Comparison of ENCODE assay signal across 8 cellular contexts in genomic region chr17:74780443-74781238, GRCh38. TPM values are rescaled to one million over a fixed set of nuclear protein-coding genes. Genes with fewer than 3 reads are reported as not detected.
DNase-seq lines count a peak whose midpoint lies in the region; FAIRE-seq and TF ChIP-seq lines count a peak whose summit lies in the region.

No MANE protein-coding gene starts in this region.

- no peak for FAIRE-seq in frontal cortex (lab: Jason Lieb, UNC)

- H3K4me1 Mint-ChIP-seq in endodermal cell: peaks cover 13% of the 10 kb centered on the region

- no peaks in the 10 kb centered on the region for H3K9me3 ChIP-seq in endodermal cell (ENCODE audit: control insufficient read depth, low read length)

- H3K9me3 Mint-ChIP-seq in endodermal cell: no peaks in the 10 kb centered on the region

- DNase-seq in AG04449 (ENCODE audit: low read depth, low spot score) (no peak), OCI-M1 (lab: John Stamatoyannopoulos, UW) (peak; percentile 70), endodermal cell (peak; percentile 85), retinal pigment epithelial cell (ENCODE audit: low read depth) (no peak), dedifferentiated amniotic fluid mesenchymal stem cell (ENCODE audit: extremely low spot score) (no peak), frontal cortex (ENCODE audit: low spot score in 2 of 2) (no peak), NCI-H69 (lab: John Stamatoyannopoulos, UW) (no peak)

- no peak overlapping the region for H3K4me3 Mint-ChIP-seq in endodermal cell

- no peaks in the 10 kb centered on the region for H3K27me3 Mint-ChIP-seq in endodermal cell (ENCODE audit: insufficient read depth)

- CTCF ChIA-PET in AG04449 (lab: Yijun Ruan, JAX): interaction anchor here (1.3 to 11.5 kb wide), 4 partner anchors 10 to 83 kb away, joined by 6 to 159 read pairs (median 52); no protein-coding TSS in a partner anchor

- H3K36me3 Mint-ChIP-seq in endodermal cell (ENCODE audit: low read depth): peaks cover 27% of the 10 kb centered on the region

- H3K27ac Mint-ChIP-seq in endodermal cell: no peak overlapping the region

- POLR2A ChIA-PET in AG04449 (lab: Yijun Ruan, JAX): no interaction called here

- WGBS in endodermal cell (ENCODE audit: insufficient coverage in 1 of 2, insufficient read length in 1 of 2), 2 experiments: 77 to 88% methylated on average over 4 to 7 of the region's 7 CpGs

- H3K4me1 ChIP-seq in endodermal cell (ENCODE audit: control insufficient read depth, insufficient read depth, low read length): peaks cover 5% of the 10 kb centered on the region

- no peak overlapping the region for H3K4me3 ChIP-seq in AG04449 (ENCODE audit: low read depth, low read length)
- no peak overlapping the region for H3K4me3 ChIP-seq in GM12875 (ENCODE audit: low read depth, low read length)
- no peak overlapping the region for H3K4me3 ChIP-seq in endodermal cell (ENCODE audit: low read length)
- no peak overlapping the region for H3K4me3 ChIP-seq in retinal pigment epithelial cell (ENCODE audit: low read length)

- no peaks in the 10 kb centered on the region for H3K27me3 ChIP-seq in endodermal cell (ENCODE audit: control insufficient read depth, insufficient read depth, low read length, poor library complexity, severe bottlenecking)

- no peak overlapping the region for H3K27ac ChIP-seq in endodermal cell (ENCODE audit: low read depth, low read length)

- peaks cover 48% of the 10 kb centered on the region for H3K36me3 ChIP-seq in endodermal cell (ENCODE audit: control insufficient read depth, insufficient read depth, low read length)

- TF ChIP-seq CTCF in AG04449 (IDR thresholded peaks at IDR 0.05; ENCODE audit: insufficient read depth, low read length, missing control alignments) (peak; percentile 14), GM12875 (IDR thresholded peaks at IDR 0.05; ENCODE audit: borderline replicate concordance, insufficient read depth, low read depth, low read length) (peak; percentile 40), endodermal cell (conservative IDR thresholded peaks at IDR 0.05) (peak; percentile 75), retinal pigment epithelial cell (conservative IDR thresholded peaks at IDR 0.05; ENCODE audit: low read depth, low read length) (peak; percentile 66)

- H3K9ac ChIP-seq in endodermal cell (ENCODE audit: extremely low read depth, low read length, poor library complexity, severe bottlenecking): no peak overlapping the region

RNA-seq across cellular contexts. Expression of gene NAT9, which starts 4.5 kb away (rescaled TPM):
- total RNA-seq in endodermal cell (10 to 100 TPM; 58.3 to 77.3 TPM), frontal cortex (13.9 TPM)
- polyA plus RNA-seq in endodermal cell (2013, experiment 1 of 2): 52.6 TPM
- polyA plus RNA-seq in endodermal cell (2013, experiment 2 of 2): 39.7 TPM

RNA-seq across cellular contexts. Expression of gene NHERF1, which starts 32.2 kb away (rescaled TPM):
- total RNA-seq in endodermal cell: 100 to 1,000 TPM; 116 to 138 TPM
- 82.4 TPM for polyA plus RNA-seq in endodermal cell (2013, experiment 1 of 2)
- 82.8 TPM for polyA plus RNA-seq in endodermal cell (2013, experiment 2 of 2)
- 4.1 TPM for total RNA-seq in frontal cortex

RNA-seq across cellular contexts. Expression of gene RAB37, which starts 43.6 kb away (rescaled TPM):
- total RNA-seq in endodermal cell: 1 to 10 TPM; 6.8 to 8.4 TPM
- polyA plus RNA-seq in endodermal cell (2013, experiment 1 of 2): 1.8 TPM
- 2.0 TPM for polyA plus RNA-seq in endodermal cell (2013, experiment 2 of 2)
- 0.82 TPM for total RNA-seq in frontal cortex

Comparison
In these comparisons a context has a peak if more than half of its experiments do, and no peak if none do; other contexts are left out.
1. DNase-seq: peak in OCI-M1 (single experiment) and endodermal cell (single experiment); none in AG04449 (single experiment), retinal pigment epithelial cell (single experiment), dedifferentiated amniotic fluid mesenchymal stem cell (single experiment), frontal cortex (0 of 2) and NCI-H69 (single experiment).
2. CTCF ChIP-seq: peak in every context shown above with its lines; median percentile 75 in endodermal cell; 66 in retinal pigment epithelial cell; 40 in GM12875; 14 in AG04449.
3. RNA of gene NHERF1, which starts 32.2 kb away (total RNA-seq): 116 to 138 TPM in endodermal cell; 4.1 TPM in frontal cortex (single experiment); every median in the first group is over 10 times any median in the second.